ENCODE assay signal across 17 cellular contexts in genomic region chr10:47331954-47332353, GRCh38. TPM values are rescaled to one million over a fixed set of nuclear protein-coding genes. Genes with fewer than 3 reads are reported as not detected.
DNase-seq lines count a peak whose midpoint lies in the region; ATAC-seq, FAIRE-seq and TF ChIP-seq lines count a peak whose summit lies in the region.
"Had no signal": no experiment of that assay in that cellular context is flagged by ENCODE, and none has a peak within 500 bp of the region (broad histone marks: within the 10 kb centered on the region; RNA-seq: fewer than 3 reads in every experiment).

No MANE protein-coding gene starts in this region.

- H3K36me3 ChIP-seq in HCT116 (ENCODE audit: control insufficient read depth in 1 of 2, insufficient read depth in 2 of 2, low read length in 2 of 2) (no peaks in the 10 kb centered on the region), adrenal gland (replicated peaks in 1 of 2) (no peaks in the 10 kb centered on the region), kidney (ENCODE audit: control insufficient read depth in 1 of 2, insufficient read depth in 2 of 2, low read length in 2 of 2) (no peaks in the 10 kb centered on the region), suprapubic skin (no peaks in the 10 kb centered on the region)
- H3K36me3 ChIP-seq: BLaER1 had no signal

- H3K79me2 ChIP-seq in HCT116 (ENCODE audit: insufficient read depth, low read length), result no peaks in the 10 kb centered on the region

- RAD21 ChIA-PET in HCT116 (lab: Charles Lee; ENCODE audit: low non-redundant PET in 1 of 2, low total read pairs in 2 of 2, uncharacterized antibody in 2 of 2, unreplicated experiment in 2 of 2), result no interaction called here

- no peak for TF ChIP-seq EP300 in suprapubic skin (IDR thresholded peaks at IDR 0.05)

- DNase-seq in HCT116 (ENCODE audit: low read depth, low spot score) (no peak), adrenal gland (peak; percentile 29 to 69 (median 47)), kidney (peak; percentile 18), suprapubic skin (ENCODE audit: low spot score in 2 of 2) (peak; percentile 32 to 50), NCI-H1417 treated with DMSO at 0.1 percent for 48 hours (lab: John Stamatoyannopoulos, UW) (no peak), GM19239 (ENCODE audit: insufficient read length, low spot score) (no peak), NCI-H82 (lab: John Stamatoyannopoulos, UW) (no peak)
- DNase-seq: 8988T; AML-193; CD8-positive, alpha-beta memory T cell; DMS53; H7 had no signal

- POLR2A ChIA-PET in HCT116 (lab: Charles Lee), result no interaction called here

- FAIRE-seq in kidney (lab: Jason Lieb, UNC) (no peak), GM19239 (lab: Jason Lieb, UNC) (no peak)
- FAIRE-seq: GM18507 had no signal

- no peaks in the 10 kb centered on the region for H3K9me3 ChIP-seq in HCT116 (ENCODE audit: control insufficient read depth in 1 of 2, insufficient read depth in 1 of 2, low read depth in 1 of 2, low read length in 2 of 2)
- no peaks in the 10 kb centered on the region for H3K9me3 ChIP-seq in adrenal gland (replicated peaks in 1 of 3)
- no peaks in the 10 kb centered on the region for H3K9me3 ChIP-seq in kidney (ENCODE audit: control insufficient read depth in 1 of 2, low read length in 2 of 2)
- no peaks in the 10 kb centered on the region for H3K9me3 ChIP-seq in suprapubic skin
- H3K9me3 ChIP-seq: BLaER1, Caco-2 had no signal

- intact Hi-C loops in HCT116 (cut with micrococcal nuclease), result no loop called here
- intact Hi-C loops in adrenal gland (cut with DNase I), result no loop called here
- intact Hi-C loops in kidney (cut with DNase I), result no loop called here

- H3K9ac ChIP-seq in HCT116 (ENCODE audit: low read length) (no peak overlapping the region), kidney (ENCODE audit: low read length in 2 of 2) (no peak overlapping the region)
- H3K9ac ChIP-seq: BLaER1 had no signal

- no peak for TF ChIP-seq POLR2A in HCT116 (IDR thresholded peaks at IDR 0.05; ENCODE audit: borderline replicate concordance, extremely low read depth, insufficient read depth, insufficient read length)
- TF ChIP-seq POLR2A in adrenal gland (IDR thresholded peaks at IDR 0.05), result no peak
- TF ChIP-seq POLR2A in suprapubic skin (IDR thresholded peaks at IDR 0.05), result no peak

- H3K27ac ChIP-seq in HCT116 (ENCODE audit: low read depth, low read length) (no peak overlapping the region), adrenal gland (no peak overlapping the region), kidney (ENCODE audit: low read depth in 2 of 2, low read length in 2 of 2) (no peak overlapping the region), suprapubic skin (no peak overlapping the region)
- H3K27ac ChIP-seq: BLaER1, HL-60 had no signal

- CTCF ChIA-PET in HCT116 (lab: Charles Lee), result interaction anchor here (1.7 kb wide), 1 partner anchor 9 kb away, joined by 6 read pairs; no protein-coding TSS in a partner anchor

- no peak overlapping the region for H3K4me2 ChIP-seq in HCT116 (ENCODE audit: low read length)
- H3K4me2 ChIP-seq: BLaER1, GM23338 had no signal

- H3K27me3 ChIP-seq in HCT116 (ENCODE audit: insufficient read depth, low read length) (0 out of 2 replicates have a peak, but pooled peaks cover 9% of the 10 kb centered on the region), adrenal gland (no peaks in the 10 kb centered on the region), suprapubic skin (peaks cover 12% of the 10 kb centered on the region)
- H3K27me3 ChIP-seq: BLaER1 had no signal

- BruUV-seq in HCT116 (replicated peaks; lab: Mats Ljungman, UMichigan), result no TSS peak

- TF ChIP-seq RAD21 in HCT116 (IDR thresholded peaks at IDR 0.05; ENCODE audit: low read depth), result no peak

- H3K4me3 ChIP-seq in HCT116 (replicated peaks in 1 of 2; ENCODE audit: low read depth in 1 of 2, low read length in 2 of 2) (no peak overlapping the region), adrenal gland (no peak overlapping the region), kidney (ENCODE audit: low read length in 2 of 2) (no peak overlapping the region), suprapubic skin (no peak overlapping the region)
- H3K4me3 ChIP-seq: BLaER1, GM23338 had no signal

- TF ChIP-seq CTCF in HCT116 (IDR thresholded peaks at IDR 0.05 in 2 of 3, conservative IDR thresholded peaks at IDR 0.05 in 1 of 3; ENCODE audit: borderline replicate concordance in 1 of 3, insufficient read depth in 1 of 3, low read depth in 2 of 3, low read length in 2 of 3) (no peak), adrenal gland (IDR thresholded peaks at IDR 0.05) (no peak), kidney (IDR thresholded peaks at IDR 0.05; ENCODE audit: borderline replicate concordance, extremely low read depth, insufficient read depth) (no peak), suprapubic skin (IDR thresholded peaks at IDR 0.05) (no peak)

- WGBS in adrenal gland, 4 donors, result 25 to 48% (median 35%) methylated on average over 5 to 7 of the region's 7 CpGs
- WGBS in suprapubic skin, result 53% methylated on average over 5 of the region's 7 CpGs

- no peak for ATAC-seq in HCT116
- ATAC-seq: GM23338 had no signal

- no peaks in the 10 kb centered on the region for H4K20me1 ChIP-seq in HCT116 (ENCODE audit: insufficient read depth)
- H4K20me1 ChIP-seq: BLaER1 had no signal

- peaks cover 0 to 11% of the 10 kb centered on the region in 2 experiments; a peak in 1 of 4 replicates for H3K4me1 ChIP-seq in HCT116 (ENCODE audit: control insufficient read depth in 1 of 2, insufficient read depth in 2 of 2, low read length in 2 of 2)
- peaks cover 0 to 4% of the 10 kb centered on the region in 2 donors for H3K4me1 ChIP-seq in adrenal gland (replicated peaks in 1 of 2)
- peaks cover 0 to 4% of the 10 kb centered on the region in 2 donors for H3K4me1 ChIP-seq in kidney (ENCODE audit: control insufficient read depth in 1 of 2, insufficient read depth in 1 of 2, low read depth in 1 of 2, low read length in 2 of 2)
- no peaks in the 10 kb centered on the region for H3K4me1 ChIP-seq in suprapubic skin
- H3K4me1 ChIP-seq: BLaER1, Caco-2 had no signal

- H2AFZ ChIP-seq in HCT116 (ENCODE audit: low read depth, low read length, poor library complexity, severe bottlenecking), result no peak overlapping the region
- H2AFZ ChIP-seq: GM23338 had no signal

- H3K9me2 ChIP-seq in HCT116 (ENCODE audit: insufficient read depth), result no peaks in the 10 kb centered on the region

TF ChIP-seq in HCT116, 20 proteins besides CTCF, POLR2A, EP300 and RAD21:
- TF ChIP-seq SP1 (IDR thresholded peaks at IDR 0.05; ENCODE audit: low read depth) (no peak), ZFX (IDR thresholded peaks at IDR 0.05) (no peak), ZBTB33 (IDR thresholded peaks at IDR 0.05; ENCODE audit: extremely low read depth, insufficient replicate concordance, low read length) (no peak), CBX3 (IDR thresholded peaks at IDR 0.05; ENCODE audit: low read depth) (no peak), YY1 (IDR thresholded peaks at IDR 0.05; ENCODE audit: extremely low read depth, insufficient replicate concordance, low read depth, low read length) (no peak), SIN3A (IDR thresholded peaks at IDR 0.05; ENCODE audit: low read depth) (no peak), TCF7L2 (IDR thresholded peaks at IDR 0.05; ENCODE audit: borderline replicate concordance, extremely low read depth, insufficient read depth, insufficient read length) (peak; percentile 64), CEBPB (IDR thresholded peaks at IDR 0.05; ENCODE audit: low read depth) (no peak)

RNA-seq across cellular contexts. Expression of gene GDF2, which starts 9.7 kb away (rescaled TPM):
- not detected for total RNA-seq in HCT116 (2021; ENCODE audit: unreplicated experiment)
- not detected in 2 replicates for polyA plus RNA-seq in HCT116 (2012)
- not detected for total RNA-seq in adrenal gland
- polyA plus RNA-seq in adrenal gland, result not detected
- total RNA-seq in kidney, result not detected
- not detected for polyA plus RNA-seq in kidney (ENCODE audit: insufficient read depth, low read depth, low replicate concordance)
- total RNA-seq in suprapubic skin, result not detected
- total RNA-seq: Caco-2; CD8-positive, alpha-beta memory T cell; GM23338; H7 had no signal
- polyA plus RNA-seq: CD8-positive, alpha-beta memory T cell; GM23338 had no signal

RNA-seq across cellular contexts. Expression of gene RBP3, which starts 16.2 kb away (rescaled TPM):
- not detected for total RNA-seq in HCT116 (2021; ENCODE audit: unreplicated experiment)
- 0.01 TPM in 1 of 2 replicates, not detected in the other for polyA plus RNA-seq in HCT116 (2012)
- total RNA-seq in adrenal gland, result under 1 TPM in 1 of 8 donors, not detected in 7; 0.11 TPM
- polyA plus RNA-seq in adrenal gland, result not detected
- total RNA-seq in kidney, result not detected
- polyA plus RNA-seq in kidney (ENCODE audit: insufficient read depth, low read depth, low replicate concordance), result not detected
- total RNA-seq in suprapubic skin, result not detected
- total RNA-seq: Caco-2; CD8-positive, alpha-beta memory T cell; GM23338; H7 had no signal
- polyA plus RNA-seq: CD8-positive, alpha-beta memory T cell; GM23338 had no signal

RNA-seq across cellular contexts. Expression of gene GDF10, which starts 32.0 kb away (rescaled TPM):
- not detected for total RNA-seq in HCT116 (2021; ENCODE audit: unreplicated experiment)
- not detected in 2 replicates for polyA plus RNA-seq in HCT116 (2012)
- total RNA-seq in adrenal gland, result 1 to 10 TPM in 5 of 8 donors, under 1 TPM in 2, not detected in 1; 0.12 to 8.5 (median 3.6) TPM
- 1 to 10 TPM in 1 of 3 donors, under 1 TPM in 2; 0.64 to 1.2 (median 0.94) TPM for polyA plus RNA-seq in adrenal gland
- 1.1 TPM for total RNA-seq in kidney
- not detected for polyA plus RNA-seq in kidney (ENCODE audit: insufficient read depth, low read depth, low replicate concordance)
- 1 to 10 TPM in 2 of 4 donors, not detected in 2; 1.3 to 1.4 TPM for total RNA-seq in suprapubic skin
- total RNA-seq: Caco-2, H7 had no signal
- polyA plus RNA-seq: GM23338 had no signal

RNA-seq across cellular contexts. Expression of gene ZNF488, which starts 52.1 kb away (rescaled TPM):
- total RNA-seq in HCT116 (2021; ENCODE audit: unreplicated experiment), result 3.9 TPM
- polyA plus RNA-seq in HCT116 (2012), result 1.8 and 2.1 TPM in 2 replicates
- total RNA-seq in adrenal gland, result under 1 TPM in 5 of 8 donors, not detected in 3; 0.11 to 0.20 (median 0.14) TPM
- polyA plus RNA-seq in adrenal gland, result under 1 TPM; 0.03 to 0.08 (median 0.07) TPM
- total RNA-seq in kidney, result 0.09 TPM
- polyA plus RNA-seq in kidney (ENCODE audit: insufficient read depth, low read depth, low replicate concordance), result 4.0 TPM
- total RNA-seq in suprapubic skin, result 1 to 10 TPM; 1.0 to 3.9 (median 2.3) TPM
- polyA plus RNA-seq: CD8-positive, alpha-beta memory T cell had no signal

Comparison
In these comparisons a context has a peak if more than half of its experiments do, and no peak if none do; other contexts are left out.
1. DNase-seq: peak in adrenal gland (7 of 7), kidney (single experiment) and suprapubic skin (2 of 2); none in HCT116 (single experiment), NCI-H1417 treated with DMSO at 0.1 percent for 48 hours (single experiment), GM19239 (single experiment) and NCI-H82 (single experiment).